ENCODE assay signal across 9 cellular contexts in genomic region chr22:46980392-46980791, GRCh38.
"Had no signal": no experiment of that assay in that cellular context is flagged by ENCODE, and none has a peak within 500 bp of the region (broad histone marks: within the 10 kb centered on the region; RNA-seq: fewer than 3 reads in every experiment).

No MANE protein-coding gene starts in this region.

- H3K36me3 ChIP-seq: HAP-1 had no signal

- H3K9me3 Mint-ChIP-seq: HFFc6, IgD-negative memory B cell had no signal

- H3K4me3 Mint-ChIP-seq: HFFc6, IgD-negative memory B cell had no signal

- H3K27me3 Mint-ChIP-seq: IgD-negative memory B cell had no signal

- ATAC-seq: HCT116, HepG2 had no signal

- H2AFZ ChIP-seq: GM23248 had no signal

- H3K4me3 ChIP-seq: GM23248, HAP-1 had no signal

- H3K27ac Mint-ChIP-seq: HFFc6 had no signal

- H3K9me3 ChIP-seq: HAP-1 had no signal

- H3K27ac ChIP-seq: GM23248, HL-60 had no signal

- DNase-seq: GM23248, GOT3, H7, HFFc6 had no signal

- H3K4me1 ChIP-seq: HAP-1 had no signal

- H3K9ac ChIP-seq: GM23248 had no signal
